In genomic region chr4:24584175-24584850, GRCh38 we compare ENCODE assay signal across 1 cellular context.
TF ChIP-seq lines count a peak whose summit lies in the region.

Gene DHX15, minus strand, starts transcription at chr4:24584554. Its CDS starts 161 bp downstream, at chr4:24584393.

TF ChIP-seq in HepG2, 621 proteins besides CTCF, POLR2A, EP300 and RAD21 (continued from another document and continues in another):
- TF ChIP-seq ZNF574 (CRISPR knock-in tag; IDR thresholded peaks at IDR 0.05) (peak; percentile 53), ZNF746 (CRISPR knock-in tag; IDR thresholded peaks at IDR 0.05) (no peak), TAF1 (CRISPR knock-in tag; IDR thresholded peaks at IDR 0.05) (peak; percentile 93), LBX2 (CRISPR knock-in tag; IDR thresholded peaks at IDR 0.05; ENCODE audit: borderline replicate concordance) (no peak), ZNF768 (CRISPR knock-in tag; IDR thresholded peaks at IDR 0.05) (no peak), ZGPAT (CRISPR knock-in tag; IDR thresholded peaks at IDR 0.05) (peak; percentile 55; the same call in 1 of the 2 replicates), ZNF703 (CRISPR knock-in tag; IDR thresholded peaks at IDR 0.05; ENCODE audit: borderline replicate concordance) (no peak; the same call in 1 of the 2 replicates), AHR (CRISPR knock-in tag; IDR thresholded peaks at IDR 0.05) (0 out of 2 replicates have a peak, but pooled peaks have one; percentile 61), RAD51 (IDR thresholded peaks at IDR 0.05; ENCODE audit: borderline replicate concordance) (no peak), EEA1 (CRISPR knock-in tag; IDR thresholded peaks at IDR 0.05; ENCODE audit: borderline replicate concordance) (no peak), ZFP1 (CRISPR knock-in tag; IDR thresholded peaks at IDR 0.05) (no peak; the same call in 1 of the 2 replicates), MTF1 (CRISPR knock-in tag; IDR thresholded peaks at IDR 0.05) (no peak; the same call in 1 of the 2 replicates), SRSF4 (IDR thresholded peaks at IDR 0.05; ENCODE audit: low read depth, low read length, poor library complexity, severe bottlenecking) (no peak), ZNF451 (CRISPR knock-in tag; IDR thresholded peaks at IDR 0.05) (no peak), ZSCAN20 (CRISPR knock-in tag; IDR thresholded peaks at IDR 0.05; ENCODE audit: borderline replicate concordance) (no peak), ZNF17 (CRISPR knock-in tag; IDR thresholded peaks at IDR 0.05) (no peak), ADNP (CRISPR knock-in tag; IDR thresholded peaks at IDR 0.05) (no peak), MXI1 (IDR thresholded peaks at IDR 0.05; ENCODE audit: borderline replicate concordance, low read depth, low read length) (peak; percentile 78; the same call in 2 of the 3 replicates), SAFB2 (CRISPR knock-in tag; IDR thresholded peaks at IDR 0.05; ENCODE audit: borderline replicate concordance, low read depth) (no peak; the same call in 1 of the 2 replicates)
- TF ChIP-seq, protein P1, sequence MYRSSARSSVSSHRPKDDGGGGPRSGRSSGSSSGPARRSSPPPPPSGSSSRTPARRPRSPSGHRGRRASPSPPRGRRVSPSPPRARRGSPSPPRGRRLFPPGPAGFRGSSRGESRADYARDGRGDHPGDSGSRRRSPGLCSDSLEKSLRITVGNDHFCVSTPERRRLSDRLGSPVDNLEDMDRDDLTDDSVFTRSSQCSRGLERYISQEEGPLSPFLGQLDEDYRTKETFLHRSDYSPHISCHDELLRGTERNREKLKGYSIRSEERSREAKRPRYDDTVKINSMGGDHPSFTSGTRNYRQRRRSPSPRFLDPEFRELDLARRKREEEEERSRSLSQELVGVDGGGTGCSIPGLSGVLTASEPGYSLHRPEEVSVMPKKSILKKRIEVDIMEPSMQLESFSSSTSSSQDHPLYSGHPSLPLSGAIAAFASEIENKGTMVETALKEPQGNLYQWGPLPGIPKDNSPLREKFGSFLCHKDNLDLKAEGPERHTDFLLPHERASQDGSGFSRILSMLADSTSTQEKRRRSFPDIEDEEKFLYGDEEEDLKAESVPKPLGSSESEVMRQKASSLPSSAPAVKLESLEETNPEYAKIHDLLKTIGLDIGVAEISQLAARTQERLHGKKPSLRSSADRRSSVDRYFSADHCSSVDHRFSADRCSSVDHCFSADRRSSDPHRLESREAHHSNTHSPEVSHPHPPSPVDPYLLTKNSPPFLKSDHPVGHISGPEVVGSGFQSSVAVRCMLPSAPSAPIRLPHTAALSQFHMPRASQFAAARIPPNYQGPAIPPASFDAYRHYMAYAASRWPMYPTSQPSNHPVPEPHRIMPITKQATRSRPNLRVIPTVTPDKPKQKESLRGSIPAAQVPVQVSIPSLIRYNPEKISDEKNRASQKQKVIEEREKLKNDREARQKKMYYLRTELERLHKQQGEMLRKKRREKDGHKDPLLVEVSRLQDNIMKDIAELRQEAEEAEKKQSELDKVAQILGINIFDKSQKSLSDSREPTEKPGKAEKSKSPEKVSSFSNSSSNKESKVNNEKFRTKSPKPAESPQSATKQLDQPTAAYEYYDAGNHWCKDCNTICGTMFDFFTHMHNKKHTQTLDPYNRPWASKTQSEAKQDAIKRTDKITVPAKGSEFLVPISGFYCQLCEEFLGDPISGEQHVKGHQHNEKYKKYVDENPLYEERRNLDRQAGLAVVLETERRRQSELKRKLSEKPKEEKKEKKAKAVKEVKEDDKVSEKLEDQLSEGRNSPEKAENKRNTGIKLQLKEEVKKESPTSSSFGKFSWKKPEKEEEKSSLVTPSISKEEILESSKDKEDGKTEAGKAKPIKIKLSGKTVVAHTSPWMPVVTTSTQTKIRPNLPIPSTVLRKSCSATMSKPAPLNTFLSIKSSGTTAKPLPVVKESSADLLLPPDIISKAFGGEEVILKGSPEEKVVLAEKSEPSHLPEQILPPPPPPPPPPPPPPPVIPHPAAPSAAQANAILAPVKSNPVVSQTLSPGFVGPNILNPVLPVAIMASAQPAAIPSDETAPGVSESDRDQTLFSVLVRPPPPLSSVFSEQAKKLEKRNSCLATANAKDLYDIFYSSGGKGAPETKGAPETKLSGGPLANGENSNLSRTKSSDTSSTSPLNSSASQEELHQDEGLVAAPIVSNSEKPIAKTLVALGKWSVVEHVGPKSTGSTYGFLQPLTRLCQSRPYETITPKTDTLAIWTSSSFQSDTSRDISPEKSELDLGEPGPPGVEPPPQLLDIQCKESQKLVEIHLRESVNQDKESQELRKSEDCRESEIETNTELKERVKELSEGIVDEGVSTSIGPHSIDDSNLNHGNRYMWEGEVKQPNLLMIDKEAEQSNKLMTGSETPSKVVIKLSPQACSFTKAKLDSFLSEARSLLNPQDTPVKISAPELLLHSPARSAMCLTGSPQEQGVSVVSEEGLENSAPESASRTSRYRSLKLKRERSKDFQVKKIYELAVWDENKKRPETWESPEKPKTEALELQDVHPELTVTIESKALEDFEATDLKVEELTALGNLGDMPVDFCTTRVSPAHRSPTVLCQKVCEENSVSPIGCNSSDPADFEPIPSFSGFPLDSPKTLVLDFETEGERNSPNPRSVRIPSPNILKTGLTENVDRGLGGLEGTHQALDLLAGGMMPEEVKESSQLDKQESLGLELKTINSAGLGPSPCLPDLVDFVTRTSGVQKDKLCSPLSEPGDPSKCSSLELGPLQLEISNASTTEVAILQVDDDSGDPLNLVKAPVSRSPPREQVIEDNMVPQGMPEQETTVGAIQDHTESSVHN (CRISPR knock-in tag; IDR thresholded peaks at IDR 0.05): peak; percentile 81; the same call in 1 of the 2 replicates
- TF ChIP-seq, protein P2, sequence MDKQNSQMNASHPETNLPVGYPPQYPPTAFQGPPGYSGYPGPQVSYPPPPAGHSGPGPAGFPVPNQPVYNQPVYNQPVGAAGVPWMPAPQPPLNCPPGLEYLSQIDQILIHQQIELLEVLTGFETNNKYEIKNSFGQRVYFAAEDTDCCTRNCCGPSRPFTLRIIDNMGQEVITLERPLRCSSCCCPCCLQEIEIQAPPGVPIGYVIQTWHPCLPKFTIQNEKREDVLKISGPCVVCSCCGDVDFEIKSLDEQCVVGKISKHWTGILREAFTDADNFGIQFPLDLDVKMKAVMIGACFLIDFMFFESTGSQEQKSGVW (CRISPR knock-in tag; IDR thresholded peaks at IDR 0.05; ENCODE audit: borderline replicate concordance): 0 out of 2 replicates have a peak, but pooled peaks have one; percentile 37
- TF ChIP-seq, protein P3, sequence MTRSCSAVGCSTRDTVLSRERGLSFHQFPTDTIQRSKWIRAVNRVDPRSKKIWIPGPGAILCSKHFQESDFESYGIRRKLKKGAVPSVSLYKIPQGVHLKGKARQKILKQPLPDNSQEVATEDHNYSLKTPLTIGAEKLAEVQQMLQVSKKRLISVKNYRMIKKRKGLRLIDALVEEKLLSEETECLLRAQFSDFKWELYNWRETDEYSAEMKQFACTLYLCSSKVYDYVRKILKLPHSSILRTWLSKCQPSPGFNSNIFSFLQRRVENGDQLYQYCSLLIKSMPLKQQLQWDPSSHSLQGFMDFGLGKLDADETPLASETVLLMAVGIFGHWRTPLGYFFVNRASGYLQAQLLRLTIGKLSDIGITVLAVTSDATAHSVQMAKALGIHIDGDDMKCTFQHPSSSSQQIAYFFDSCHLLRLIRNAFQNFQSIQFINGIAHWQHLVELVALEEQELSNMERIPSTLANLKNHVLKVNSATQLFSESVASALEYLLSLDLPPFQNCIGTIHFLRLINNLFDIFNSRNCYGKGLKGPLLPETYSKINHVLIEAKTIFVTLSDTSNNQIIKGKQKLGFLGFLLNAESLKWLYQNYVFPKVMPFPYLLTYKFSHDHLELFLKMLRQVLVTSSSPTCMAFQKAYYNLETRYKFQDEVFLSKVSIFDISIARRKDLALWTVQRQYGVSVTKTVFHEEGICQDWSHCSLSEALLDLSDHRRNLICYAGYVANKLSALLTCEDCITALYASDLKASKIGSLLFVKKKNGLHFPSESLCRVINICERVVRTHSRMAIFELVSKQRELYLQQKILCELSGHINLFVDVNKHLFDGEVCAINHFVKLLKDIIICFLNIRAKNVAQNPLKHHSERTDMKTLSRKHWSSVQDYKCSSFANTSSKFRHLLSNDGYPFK (CRISPR knock-in tag; IDR thresholded peaks at IDR 0.05; ENCODE audit: borderline replicate concordance): peak; percentile 80; the same call in 1 of the 2 replicates
- TF ChIP-seq, protein P4, sequence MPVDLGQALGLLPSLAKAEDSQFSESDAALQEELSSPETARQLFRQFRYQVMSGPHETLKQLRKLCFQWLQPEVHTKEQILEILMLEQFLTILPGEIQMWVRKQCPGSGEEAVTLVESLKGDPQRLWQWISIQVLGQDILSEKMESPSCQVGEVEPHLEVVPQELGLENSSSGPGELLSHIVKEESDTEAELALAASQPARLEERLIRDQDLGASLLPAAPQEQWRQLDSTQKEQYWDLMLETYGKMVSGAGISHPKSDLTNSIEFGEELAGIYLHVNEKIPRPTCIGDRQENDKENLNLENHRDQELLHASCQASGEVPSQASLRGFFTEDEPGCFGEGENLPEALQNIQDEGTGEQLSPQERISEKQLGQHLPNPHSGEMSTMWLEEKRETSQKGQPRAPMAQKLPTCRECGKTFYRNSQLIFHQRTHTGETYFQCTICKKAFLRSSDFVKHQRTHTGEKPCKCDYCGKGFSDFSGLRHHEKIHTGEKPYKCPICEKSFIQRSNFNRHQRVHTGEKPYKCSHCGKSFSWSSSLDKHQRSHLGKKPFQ (CRISPR knock-in tag; IDR thresholded peaks at IDR 0.05; ENCODE audit: insufficient replicate concordance): peak; percentile 43
- TF ChIP-seq, protein P5, sequence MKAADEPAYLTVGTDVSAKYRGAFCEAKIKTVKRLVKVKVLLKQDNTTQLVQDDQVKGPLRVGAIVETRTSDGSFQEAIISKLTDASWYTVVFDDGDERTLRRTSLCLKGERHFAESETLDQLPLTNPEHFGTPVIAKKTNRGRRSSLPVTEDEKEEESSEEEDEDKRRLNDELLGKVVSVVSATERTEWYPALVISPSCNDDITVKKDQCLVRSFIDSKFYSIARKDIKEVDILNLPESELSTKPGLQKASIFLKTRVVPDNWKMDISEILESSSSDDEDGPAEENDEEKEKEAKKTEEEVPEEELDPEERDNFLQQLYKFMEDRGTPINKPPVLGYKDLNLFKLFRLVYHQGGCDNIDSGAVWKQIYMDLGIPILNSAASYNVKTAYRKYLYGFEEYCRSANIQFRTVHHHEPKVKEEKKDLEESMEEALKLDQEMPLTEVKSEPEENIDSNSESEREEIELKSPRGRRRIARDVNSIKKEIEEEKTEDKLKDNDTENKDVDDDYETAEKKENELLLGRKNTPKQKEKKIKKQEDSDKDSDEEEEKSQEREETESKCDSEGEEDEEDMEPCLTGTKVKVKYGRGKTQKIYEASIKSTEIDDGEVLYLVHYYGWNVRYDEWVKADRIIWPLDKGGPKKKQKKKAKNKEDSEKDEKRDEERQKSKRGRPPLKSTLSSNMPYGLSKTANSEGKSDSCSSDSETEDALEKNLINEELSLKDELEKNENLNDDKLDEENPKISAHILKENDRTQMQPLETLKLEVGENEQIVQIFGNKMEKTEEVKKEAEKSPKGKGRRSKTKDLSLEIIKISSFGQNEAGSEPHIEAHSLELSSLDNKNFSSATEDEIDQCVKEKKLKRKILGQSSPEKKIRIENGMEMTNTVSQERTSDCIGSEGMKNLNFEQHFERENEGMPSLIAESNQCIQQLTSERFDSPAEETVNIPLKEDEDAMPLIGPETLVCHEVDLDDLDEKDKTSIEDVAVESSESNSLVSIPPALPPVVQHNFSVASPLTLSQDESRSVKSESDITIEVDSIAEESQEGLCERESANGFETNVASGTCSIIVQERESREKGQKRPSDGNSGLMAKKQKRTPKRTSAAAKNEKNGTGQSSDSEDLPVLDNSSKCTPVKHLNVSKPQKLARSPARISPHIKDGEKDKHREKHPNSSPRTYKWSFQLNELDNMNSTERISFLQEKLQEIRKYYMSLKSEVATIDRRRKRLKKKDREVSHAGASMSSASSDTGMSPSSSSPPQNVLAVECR (CRISPR knock-in tag; IDR thresholded peaks at IDR 0.05; ENCODE audit: borderline replicate concordance): peak; percentile 71; the same call in 1 of the 2 replicates
- TF ChIP-seq, protein P6, sequence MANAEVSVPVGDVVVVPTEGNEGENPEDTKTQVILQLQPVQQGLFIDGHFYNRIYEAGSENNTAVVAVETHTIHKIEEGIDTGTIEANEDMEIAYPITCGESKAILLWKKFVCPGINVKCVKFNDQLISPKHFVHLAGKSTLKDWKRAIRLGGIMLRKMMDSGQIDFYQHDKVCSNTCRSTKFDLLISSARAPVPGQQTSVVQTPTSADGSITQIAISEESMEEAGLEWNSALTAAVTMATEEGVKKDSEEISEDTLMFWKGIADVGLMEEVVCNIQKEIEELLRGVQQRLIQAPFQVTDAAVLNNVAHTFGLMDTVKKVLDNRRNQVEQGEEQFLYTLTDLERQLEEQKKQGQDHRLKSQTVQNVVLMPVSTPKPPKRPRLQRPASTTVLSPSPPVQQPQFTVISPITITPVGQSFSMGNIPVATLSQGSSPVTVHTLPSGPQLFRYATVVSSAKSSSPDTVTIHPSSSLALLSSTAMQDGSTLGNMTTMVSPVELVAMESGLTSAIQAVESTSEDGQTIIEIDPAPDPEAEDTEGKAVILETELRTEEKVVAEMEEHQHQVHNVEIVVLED (CRISPR knock-in tag; IDR thresholded peaks at IDR 0.05; ENCODE audit: borderline replicate concordance): peak; percentile 99
